Comparison of ENCODE assay signal across 36 cellular contexts in genomic region chr7:98307971-98308466, GRCh38.
"Had no signal": no experiment of that assay in that cellular context is flagged by ENCODE, and none has a peak within 500 bp of the region (broad histone marks: within the 10 kb centered on the region; RNA-seq: fewer than 3 reads in every experiment).

No MANE protein-coding gene starts in this region.

- H3K4me1 ChIP-seq: adrenal gland, body of pancreas had no signal

- H3K9me3 ChIP-seq: adrenal gland, body of pancreas had no signal

- H3K4me1 Mint-ChIP-seq: activated naive CD4-positive, alpha-beta T cell treated with anti-CD3 and anti-CD28 coated beads, Interleukin-2, amount 50 U/mL, for 24 hours; activated naive CD8-positive, alpha-beta T cell treated with anti-CD3 and anti-CD28 coated beads for 36 hours; activated naive CD8-positive, alpha-beta T cell treated with anti-CD3 and anti-CD28 coated beads, Interleukin-2, amount 50 U/mL, for 24 hours; T-helper 17 cell had no signal

- H3K27ac ChIP-seq: adrenal gland, body of pancreas, cardiac muscle cell, coronary artery, dorsolateral prefrontal cortex, WERI-Rb-1 had no signal

- ATAC-seq: activated CD4-positive, CD25-positive, alpha-beta regulatory T cell treated with anti-CD3 and anti-CD28 coated beads, Interleukin-2, amount 50 U/mL, for 24 hours; activated CD8-positive, alpha-beta T cell treated with anti-CD3 and anti-CD28 coated beads for 36 hours; activated naive CD8-positive, alpha-beta T cell treated with anti-CD3 and anti-CD28 coated beads, Interleukin-2, amount 50 U/mL, for 24 hours; body of pancreas; esophagus mucosa; T-helper 17 cell had no signal

- H3K27ac Mint-ChIP-seq: activated B cell treated with CpG ODN at 0.5 μM for 24 hours; activated CD8-positive, alpha-beta T cell treated with anti-CD3 and anti-CD28 coated beads for 36 hours; activated naive CD4-positive, alpha-beta T cell treated with anti-CD3 and anti-CD28 coated beads for 36 hours; activated naive CD4-positive, alpha-beta T cell treated with anti-CD3 and anti-CD28 coated beads, Interleukin-2, amount 50 U/mL, for 24 hours; activated naive CD8-positive, alpha-beta T cell treated with anti-CD3 and anti-CD28 coated beads for 36 hours; activated naive CD8-positive, alpha-beta T cell treated with anti-CD3 and anti-CD28 coated beads, Interleukin-2, amount 50 U/mL, for 24 hours; activated T-helper 1 cell treated with anti-CD3 and anti-CD28 coated beads, Interleukin-12 subunit alpha, Interleukin-12 subunit beta, Interleukin-2, Interleukin-4 antibody, amounts not matched to agents 30 ng/mL and 10 ng/mL and 1 ng/mL, durations not matched to agents 14 hours and 24 hours and 36 hours; activated T-helper 2 cell treated with anti-CD3 and anti-CD28 coated beads, Interferon-gamma antibody, Interleukin-2, Interleukin-4, amounts not matched to agents 10 μg/mL and 5 μg/mL and 100 μg/mL, durations not matched to agents 14 hours and 24 hours and 36 hours; dendritic cell treated with granulocyte-macrophage colony-stimulating factor and Interleukin-4, amounts not matched to agents 40 ng/mL and 50 ng/mL, for 4 days; endodermal cell; T-helper 17 cell; T-helper 2 cell treated with Interferon-gamma antibody and Interleukin-4, amounts not matched to agents 5 μg/mL and 100 μg/mL, for 36 hours had no signal

- H3K36me3 ChIP-seq: cardiac muscle cell had no signal

- H3K36me3 Mint-ChIP-seq: activated naive CD4-positive, alpha-beta T cell treated with anti-CD3 and anti-CD28 coated beads, Interleukin-2, amount 50 U/mL, for 24 hours; activated naive CD8-positive, alpha-beta T cell treated with anti-CD3 and anti-CD28 coated beads for 36 hours had no signal

- H3K27me3 Mint-ChIP-seq: activated CD8-positive, alpha-beta T cell treated with anti-CD3 and anti-CD28 coated beads for 36 hours; activated naive CD4-positive, alpha-beta T cell treated with anti-CD3 and anti-CD28 coated beads, Interleukin-2, amount 50 U/mL, for 24 hours; activated naive CD8-positive, alpha-beta T cell treated with anti-CD3 and anti-CD28 coated beads for 36 hours; activated naive CD8-positive, alpha-beta T cell treated with anti-CD3 and anti-CD28 coated beads, Interleukin-2, amount 50 U/mL, for 24 hours; dendritic cell treated with granulocyte-macrophage colony-stimulating factor and Interleukin-4, amounts not matched to agents 40 ng/mL and 50 ng/mL, for 4 days; T-helper 17 cell had no signal

- H3K4me3 Mint-ChIP-seq: activated B cell treated with CpG ODN at 0.5 μM for 24 hours; activated CD8-positive, alpha-beta T cell treated with anti-CD3 and anti-CD28 coated beads for 36 hours; activated naive CD4-positive, alpha-beta T cell treated with anti-CD3 and anti-CD28 coated beads for 36 hours; activated naive CD4-positive, alpha-beta T cell treated with anti-CD3 and anti-CD28 coated beads, Interleukin-2, amount 50 U/mL, for 24 hours; activated naive CD8-positive, alpha-beta T cell treated with anti-CD3 and anti-CD28 coated beads for 36 hours; activated naive CD8-positive, alpha-beta T cell treated with anti-CD3 and anti-CD28 coated beads, Interleukin-2, amount 50 U/mL, for 24 hours; activated T-helper 1 cell treated with anti-CD3 and anti-CD28 coated beads, Interleukin-12 subunit alpha, Interleukin-12 subunit beta, Interleukin-2, Interleukin-4 antibody, amounts not matched to agents 30 ng/mL and 10 ng/mL and 1 ng/mL, durations not matched to agents 14 hours and 24 hours and 36 hours; dendritic cell treated with granulocyte-macrophage colony-stimulating factor and Interleukin-4, amounts not matched to agents 40 ng/mL and 50 ng/mL, for 4 days; endodermal cell; T-helper 17 cell; T-helper 2 cell treated with Interferon-gamma antibody and Interleukin-4, amounts not matched to agents 5 μg/mL and 100 μg/mL, for 36 hours had no signal

- H3K9me3 Mint-ChIP-seq: activated B cell treated with CpG ODN at 0.5 μM for 24 hours; activated CD8-positive, alpha-beta T cell treated with anti-CD3 and anti-CD28 coated beads for 36 hours; activated naive CD4-positive, alpha-beta T cell treated with anti-CD3 and anti-CD28 coated beads for 36 hours; activated naive CD4-positive, alpha-beta T cell treated with anti-CD3 and anti-CD28 coated beads, Interleukin-2, amount 50 U/mL, for 24 hours; activated naive CD8-positive, alpha-beta T cell treated with anti-CD3 and anti-CD28 coated beads for 36 hours; activated naive CD8-positive, alpha-beta T cell treated with anti-CD3 and anti-CD28 coated beads, Interleukin-2, amount 50 U/mL, for 24 hours; activated T-helper 1 cell treated with anti-CD3 and anti-CD28 coated beads, Interleukin-12 subunit alpha, Interleukin-12 subunit beta, Interleukin-2, Interleukin-4 antibody, amounts not matched to agents 30 ng/mL and 10 ng/mL and 1 ng/mL, durations not matched to agents 14 hours and 24 hours and 36 hours; activated T-helper 2 cell treated with anti-CD3 and anti-CD28 coated beads, Interferon-gamma antibody, Interleukin-2, Interleukin-4, amounts not matched to agents 10 μg/mL and 5 μg/mL and 100 μg/mL, durations not matched to agents 14 hours and 24 hours and 36 hours; dendritic cell treated with granulocyte-macrophage colony-stimulating factor and Interleukin-4, amounts not matched to agents 40 ng/mL and 50 ng/mL, for 4 days; endodermal cell; T-helper 2 cell treated with Interferon-gamma antibody and Interleukin-4, amounts not matched to agents 5 μg/mL and 100 μg/mL, for 36 hours had no signal

- DNase-seq: activated B cell treated with CpG ODN at 0.5 μM for 24 hours; activated CD4-positive, alpha-beta T cell treated with anti-CD3 and anti-CD28 coated beads for 48 hours; activated CD4-positive, alpha-beta T cell treated with anti-CD3 and anti-CD28 coated beads, Interleukin-2, amount 50 U/mL, for 1 hour; activated CD4-positive, alpha-beta T cell treated with anti-CD3 and anti-CD28 coated beads, Interleukin-2, amount 50 U/mL, for 48 hours; activated CD8-positive, alpha-beta memory T cell treated with anti-CD3 and anti-CD28 coated beads for 24 hours; activated CD8-positive, alpha-beta T cell treated with anti-CD3 and anti-CD28 coated beads for 36 hours; activated effector memory CD4-positive, alpha-beta T cell treated with anti-CD3 and anti-CD28 coated beads, Interleukin-2, amount 50 U/mL, for 16 hours; activated naive CD4-positive, alpha-beta T cell treated with anti-CD3 and anti-CD28 coated beads for 36 hours; activated naive CD8-positive, alpha-beta T cell treated with anti-CD3 and anti-CD28 coated beads for 36 hours; activated naive CD8-positive, alpha-beta T cell treated with anti-CD3 and anti-CD28 coated beads, Interleukin-2, amount 50 U/mL, for 24 hours; activated T-cell treated with anti-CD3 and anti-CD28 coated beads, Interleukin-2, amount 50 U/mL, for 48 hours; adrenal gland; amygdala; aorta; body of pancreas; central memory CD4-positive, alpha-beta T cell; cerebellar nuclear complex; dorsolateral prefrontal cortex; effector memory CD4-positive, alpha-beta T cell; endodermal cell; foreskin fibroblast; head of caudate nucleus; T-helper 1 cell; T-helper 17 cell; T1000; WERI-Rb-1 had no signal

- H3K27me3 ChIP-seq: adrenal gland, body of pancreas, cardiac muscle cell, dorsolateral prefrontal cortex had no signal

- H3K4me3 ChIP-seq: adrenal gland, body of pancreas, cardiac muscle cell, coronary artery, dorsolateral prefrontal cortex had no signal

- FAIRE-seq: frontal cortex had no signal
